In genomic region chr7:130393095-130393494, GRCh38 we compare ENCODE assay signal across 10 cellular contexts. TPM values are rescaled to one million over a fixed set of nuclear protein-coding genes. Genes with fewer than 3 reads are reported as not detected.
DNase-seq lines count a peak whose midpoint lies in the region; ATAC-seq and TF ChIP-seq lines count a peak whose summit lies in the region.
"Had no signal": no experiment of that assay in that cellular context is flagged by ENCODE, and none has a peak within 500 bp of the region (broad histone marks: within the 10 kb centered on the region; RNA-seq: fewer than 3 reads in every experiment).

No MANE protein-coding gene starts in this region.

- H3K79me2 ChIP-seq in GM23248 (ENCODE audit: insufficient read depth): no peaks in the 10 kb centered on the region

- H3K4me3 ChIP-seq in GM23248 (0 out of 2 replicates have a peak overlapping the region, but pooled peaks have one; percentile 4), left ventricle myocardium inferior (no peak overlapping the region), sigmoid colon (no peak overlapping the region), endodermal cell (ENCODE audit: low read length) (no peak overlapping the region)

- H3K4me1 Mint-ChIP-seq in endodermal cell: peaks cover 13% of the 10 kb centered on the region

- in situ Hi-C loops in GM23248 (cut with MboI): no loop called here

- H3K9me2 ChIP-seq in GM23248 (ENCODE audit: insufficient read depth): no peaks in the 10 kb centered on the region

- H3K27ac ChIP-seq in GM23248: peak overlapping the region; percentile 63
- peak overlapping the region; percentile 47 for H3K27ac ChIP-seq in left ventricle myocardium inferior (replicated peaks)
- peak overlapping the region in 3 of 4 donors; percentile 36 to 74 (median 69) for H3K27ac ChIP-seq in sigmoid colon
- no peak overlapping the region for H3K27ac ChIP-seq in endodermal cell (ENCODE audit: low read depth, low read length)

- peaks cover 30% of the 10 kb centered on the region for H3F3A ChIP-seq in GM23248 (ENCODE audit: insufficient read depth)

- H3K36me3 ChIP-seq in GM23248 (ENCODE audit: low read depth): no peaks in the 10 kb centered on the region
- peaks cover 6% of the 10 kb centered on the region for H3K36me3 ChIP-seq in left ventricle myocardium inferior
- no peaks in the 10 kb centered on the region for H3K36me3 ChIP-seq in sigmoid colon
- no peaks in the 10 kb centered on the region for H3K36me3 ChIP-seq in endodermal cell (ENCODE audit: control insufficient read depth, insufficient read depth, low read length)

- no peaks in the 10 kb centered on the region for H3K9me3 ChIP-seq in GM23248 (ENCODE audit: low read depth)
- H3K9me3 ChIP-seq in left ventricle myocardium inferior (replicated peaks): peaks cover 9% of the 10 kb centered on the region
- H3K9me3 ChIP-seq in sigmoid colon: no peaks in the 10 kb centered on the region
- H3K9me3 ChIP-seq in endodermal cell (ENCODE audit: control insufficient read depth, low read length): no peaks in the 10 kb centered on the region

- DNase-seq in GM23248 (peak; percentile 89), amniotic epithelial cell (ENCODE audit: low read depth) (peak; percentile 95), left ventricle myocardium inferior (no peak), sigmoid colon (no peak), GM10266 (ENCODE audit: extremely low spot score) (no peak), endodermal cell (no peak), NCI-H2227 (lab: John Stamatoyannopoulos, UW; ENCODE audit: unreplicated experiment) (no peak)
- DNase-seq: activated effector memory CD4-positive, alpha-beta T cell treated with anti-CD3 and anti-CD28 coated beads, Interleukin-2, amount 50 U/mL, for 16 hours had no signal

- peak overlapping the region; percentile 48 for H2AFZ ChIP-seq in GM23248

- H3K9ac ChIP-seq in GM23248: no peak overlapping the region; the same call in 1 of the 2 replicates
- H3K9ac ChIP-seq in endodermal cell (ENCODE audit: extremely low read depth, low read length, poor library complexity, severe bottlenecking): no peak overlapping the region

- H3K4me1 ChIP-seq in GM23248 (ENCODE audit: insufficient read depth) (peaks cover 22% of the 10 kb centered on the region), left ventricle myocardium inferior (peaks cover 10% of the 10 kb centered on the region), sigmoid colon (peaks cover 0 to 44% (median 32%) of the 10 kb centered on the region in 4 donors), endodermal cell (ENCODE audit: control insufficient read depth, insufficient read depth, low read length) (peaks cover 5% of the 10 kb centered on the region)

- intact Hi-C loops in left ventricle myocardium inferior (cut with micrococcal nuclease) (no loop called here), sigmoid colon (cut with DNase I) (no loop called here)

- TF ChIP-seq CTCF in left ventricle myocardium inferior (IDR thresholded peaks at IDR 0.05; ENCODE audit: borderline replicate concordance) (no peak), sigmoid colon (IDR thresholded peaks at IDR 0.05) (no peak), GM10266 (IDR thresholded peaks at IDR 0.05; ENCODE audit: control insufficient read depth, insufficient read depth, low read depth, missing control alignments) (no peak), endodermal cell (conservative IDR thresholded peaks at IDR 0.05) (no peak)

- no peak overlapping the region for H3K4me3 Mint-ChIP-seq in endodermal cell
- H3K4me3 Mint-ChIP-seq: WTC11 had no signal

- peaks cover 2% of the 10 kb centered on the region for H3K36me3 Mint-ChIP-seq in endodermal cell (ENCODE audit: low read depth)

- 9 to 12% methylated on average over 5 of the region's 5 CpGs for WGBS in GM23248 (ENCODE audit: low coverage in 1 of 2, low lambda C conversion rate in 2 of 2, missing lambda C conversion rate in 2 of 2), 2 experiments
- WGBS in sigmoid colon, 2 donors: 81 to 88% methylated on average over 5 of the region's 5 CpGs
- 95 to 100% methylated on average over 2 to 5 of the region's 5 CpGs for WGBS in endodermal cell (ENCODE audit: insufficient coverage in 1 of 2, insufficient read length in 1 of 2), 2 experiments

- peaks cover 4% of the 10 kb centered on the region for H3K9me3 Mint-ChIP-seq in endodermal cell

- TF ChIP-seq EP300 in sigmoid colon (IDR thresholded peaks at IDR 0.05): no peak

- no peak for ATAC-seq in HG03439 (IDR thresholded peaks at IDR 0.05; ENCODE audit: unreplicated experiment)
- ATAC-seq: WTC11 had no signal

- H4K20me1 ChIP-seq in GM23248 (ENCODE audit: insufficient read depth): no peaks in the 10 kb centered on the region

- no peak for TF ChIP-seq POLR2A in sigmoid colon (IDR thresholded peaks at IDR 0.05)

- no peaks in the 10 kb centered on the region for H3K27me3 ChIP-seq in GM23248 (replicated peaks; ENCODE audit: insufficient read depth)
- no peaks in the 10 kb centered on the region for H3K27me3 ChIP-seq in left ventricle myocardium inferior (ENCODE audit: low read depth)
- no peaks in the 10 kb centered on the region for H3K27me3 ChIP-seq in sigmoid colon
- no peaks in the 10 kb centered on the region for H3K27me3 ChIP-seq in endodermal cell (ENCODE audit: control insufficient read depth, insufficient read depth, low read length, poor library complexity, severe bottlenecking)

- peak overlapping the region; percentile 52 for H3K4me2 ChIP-seq in GM23248 (ENCODE audit: unreplicated experiment)

- H3K27ac Mint-ChIP-seq in endodermal cell: no peak overlapping the region

- no peaks in the 10 kb centered on the region for H3K27me3 Mint-ChIP-seq in endodermal cell (ENCODE audit: insufficient read depth)

RNA-seq across cellular contexts. Expression of gene CPA1, which starts 12.8 kb away (rescaled TPM):
- total RNA-seq in GM23248 (2014; rRNA removed; shearing (Covaris generic)): not detected in 2 replicates
- polyA plus RNA-seq in GM23248 (2016; fragmentation: Nextera tagmentation; extraction: Ambion mirVana) (not detected in 2 replicates), sigmoid colon (1 to 10 TPM in 2 of 3 donors, under 1 TPM in 1; 0.34 to 7.8 (median 1.2) TPM)
- total RNA-seq in left ventricle myocardium inferior (not detected), sigmoid colon (1 to 10 TPM in 1 of 4 donors, not detected in 3; 2.2 TPM), endodermal cell (not detected)
- polyA plus RNA-seq in endodermal cell (2013, experiment 1 of 2): 0.32 TPM
- polyA plus RNA-seq in endodermal cell (2013, experiment 2 of 2): 0.33 TPM

RNA-seq across cellular contexts. Expression of gene CEP41, which starts 47.7 kb away (rescaled TPM):
- total RNA-seq in GM23248 (2014; rRNA removed; shearing (Covaris generic)): 8.1 and 18.3 TPM in 2 replicates
- polyA plus RNA-seq in GM23248 (2016; fragmentation: Nextera tagmentation; extraction: Ambion mirVana) (32.3 and 33.9 TPM in 2 replicates), sigmoid colon (1 to 10 TPM; 1.2 to 7.7 (median 2.8) TPM)
- total RNA-seq in left ventricle myocardium inferior (5.8 TPM), sigmoid colon (10 to 100 TPM in 1 of 4 donors, 1 to 10 TPM in 3; 7.1 to 11.9 (median 7.5) TPM), endodermal cell (10 to 100 TPM; 11.4 to 13.0 TPM)
- polyA plus RNA-seq in endodermal cell (2013, experiment 1 of 2): 31.3 TPM
- 31.1 TPM for polyA plus RNA-seq in endodermal cell (2013, experiment 2 of 2)

RNA-seq across cellular contexts. Expression of gene CPA5, which starts 48.5 kb away (rescaled TPM):
- total RNA-seq in GM23248 (2014; rRNA removed; shearing (Covaris generic)): not detected in 2 replicates
- polyA plus RNA-seq in GM23248 (2016; fragmentation: Nextera tagmentation; extraction: Ambion mirVana) (0.23 TPM in 1 of 2 replicates, not detected in the other), sigmoid colon (1 to 10 TPM in 1 of 3 donors, not detected in 2; 1.1 TPM)
- total RNA-seq in left ventricle myocardium inferior (not detected), sigmoid colon (not detected), endodermal cell (not detected)
- not detected for polyA plus RNA-seq in endodermal cell (2013, experiment 1 of 2)
- not detected for polyA plus RNA-seq in endodermal cell (2013, experiment 2 of 2)
- total RNA-seq: WTC11 had no signal

Comparison
In these comparisons a context has a peak if more than half of its experiments do, and no peak if none do; other contexts are left out.
1. DNase-seq: peak in GM23248 (single experiment) and amniotic epithelial cell (single experiment); none in left ventricle myocardium inferior (single experiment), sigmoid colon (single experiment), GM10266 (single experiment), endodermal cell (single experiment) and NCI-H2227 (single experiment).